In genomic region chr2:203328735-203329549, GRCh38 we compare ENCODE assay signal across 8 cellular contexts. TPM values are rescaled to one million over a fixed set of nuclear protein-coding genes. Genes with fewer than 3 reads are reported as not detected.
DNase-seq lines count a peak whose midpoint lies in the region; ATAC-seq and TF ChIP-seq lines count a peak whose summit lies in the region.

No MANE protein-coding gene starts in this region.

- peak; percentile 79 for DNase-seq in DMS 273 (lab: John Stamatoyannopoulos, UW; ENCODE audit: unreplicated experiment)
- DNase-seq in HS-27A (ENCODE audit: low read depth): peak; percentile 5
- DNase-seq in T follicular helper cell (ENCODE audit: low read depth): peak; percentile 10
- peak; percentile 33 for DNase-seq in astrocyte of the spinal cord (ENCODE audit: low read depth, low spot score)
- DNase-seq in gastrocnemius medialis: no peak
- DNase-seq in NCI-H2029 (lab: John Stamatoyannopoulos, UW): no peak

- H3K27me3 ChIP-seq in gastrocnemius medialis: no peaks in the 10 kb centered on the region

- intact Hi-C loops in gastrocnemius medialis (cut with DNase I; ENCODE audit: low total_unique reads): loop anchor here (1.0 kb wide), 1 partner anchor 91 kb away; no protein-coding TSS in a partner anchor

- in situ Hi-C loops in astrocyte of the spinal cord (cut with HindIII; ENCODE audit: low sequenced_read_pairs): no loop called here
- in situ Hi-C loops in gastrocnemius medialis (cut with MboI; ENCODE audit: low sequenced_read_pairs in 4 of 4): no loop called here

- ATAC-seq in GM21381 (IDR thresholded peaks at IDR 0.05; ENCODE audit: unreplicated experiment) (peak; percentile 51), gastrocnemius medialis (peak; percentile 32 to 42)

- TF ChIP-seq POLR2A in gastrocnemius medialis (IDR thresholded peaks at IDR 0.05): no peak

- H3K4me1 ChIP-seq in gastrocnemius medialis: peaks cover 10 to 17% of the 10 kb centered on the region in 2 donors

- no peaks in the 10 kb centered on the region for H3K36me3 ChIP-seq in gastrocnemius medialis

- H3K4me3 ChIP-seq in astrocyte of the spinal cord (ENCODE audit: low read depth, low read length) (peak overlapping the region; percentile 83), iPS-11a (ENCODE audit: low read depth, low read length) (peak overlapping the region; percentile 88), gastrocnemius medialis (peak overlapping the region; percentile 82 to 95 (median 91))

- TF ChIP-seq CTCF in astrocyte of the spinal cord (IDR thresholded peaks at IDR 0.05; ENCODE audit: low read depth, low read length) (no peak), gastrocnemius medialis (IDR thresholded peaks at IDR 0.05 in 4 of 5, conservative IDR thresholded peaks at IDR 0.05 in 1 of 5) (no peak)

- no peaks in the 10 kb centered on the region for H3K9me3 ChIP-seq in gastrocnemius medialis

- peak overlapping the region; percentile 64 to 80 (median 76) for H3K27ac ChIP-seq in gastrocnemius medialis

RNA-seq across cellular contexts. Expression of gene ABI2, which starts 0.7 kb away (rescaled TPM):
- 10 to 100 TPM in 2 of 4 donors, 1 to 10 TPM in 2; 6.2 to 17.0 (median 12.9) TPM for total RNA-seq in gastrocnemius medialis

Comparison
In these comparisons a context has a peak if more than half of its experiments do, and no peak if none do; other contexts are left out.
1. DNase-seq: peak in DMS 273 (single experiment), HS-27A (single experiment), T follicular helper cell (single experiment) and astrocyte of the spinal cord (single experiment); none in gastrocnemius medialis (0 of 2) and NCI-H2029 (single experiment).
2. Peak in every context shown above with its lines, with median percentiles within 50 percentile points of each other: H3K4me3 ChIP-seq.